ENCODE assay signal across 11 cellular contexts in genomic region chr20:528923-529594, GRCh38. TPM values are rescaled to one million over a fixed set of nuclear protein-coding genes. Genes with fewer than 3 reads are reported as not detected.
DNase-seq lines count a peak whose midpoint lies in the region; ATAC-seq and TF ChIP-seq lines count a peak whose summit lies in the region.
"Had no signal": no experiment of that assay in that cellular context is flagged by ENCODE, and none has a peak within 500 bp of the region (broad histone marks: within the 10 kb centered on the region; RNA-seq: fewer than 3 reads in every experiment).

No MANE protein-coding gene starts in this region.

- H3K27me3 Mint-ChIP-seq in WTC11 (ENCODE audit: low read depth): no peaks in the 10 kb centered on the region
- H3K27me3 Mint-ChIP-seq: activated naive CD4-positive, alpha-beta T cell treated with anti-CD3 and anti-CD28 coated beads, Interleukin-2, amount 10 ng/mL, durations not matched to agents 7 days and 5 days had no signal

- peaks cover 28% of the 10 kb centered on the region for H3K4me1 Mint-ChIP-seq in WTC11

- no peaks in the 10 kb centered on the region for H3K27me3 ChIP-seq in AG04450 (ENCODE audit: control insufficient read depth, insufficient read depth, low read length)
- H3K27me3 ChIP-seq: neutrophil had no signal

- no peak for TF ChIP-seq CTCF in AG04450 (IDR thresholded peaks at IDR 0.05; ENCODE audit: low read depth, low read length)
- no peak for TF ChIP-seq CTCF in WTC11 (IDR thresholded peaks at IDR 0.05)
- TF ChIP-seq CTCF in lower leg skin (IDR thresholded peaks at IDR 0.05): no peak

- CTCF ChIA-PET in AG04450 (lab: Charles Lee) (no interaction called here), WTC11 (lab: Charles Lee) (no interaction called here)

- WGBS in lower leg skin, 2 donors: 97 to 98% methylated on average over 7 of the region's 7 CpGs

- no peak for TF ChIP-seq POLR2A in lower leg skin (IDR thresholded peaks at IDR 0.05)

- H3K27ac Mint-ChIP-seq in WTC11: no peak overlapping the region
- H3K27ac Mint-ChIP-seq: activated naive CD4-positive, alpha-beta T cell treated with anti-CD3 and anti-CD28 coated beads, Interleukin-2, amount 10 ng/mL, durations not matched to agents 7 days and 5 days had no signal

- H3K9me3 Mint-ChIP-seq in WTC11: peaks cover 8% of the 10 kb centered on the region; the same call in 1 of the 2 replicates

- H3K36me3 Mint-ChIP-seq in WTC11: peaks cover 23% of the 10 kb centered on the region

- peaks cover 5% of the 10 kb centered on the region for H3K9me3 ChIP-seq in AG04450 (ENCODE audit: control insufficient read depth, insufficient read depth, low read length)
- H3K9me3 ChIP-seq: neutrophil had no signal

- no peak overlapping the region for H3K4me3 Mint-ChIP-seq in WTC11
- H3K4me3 Mint-ChIP-seq: activated naive CD4-positive, alpha-beta T cell treated with anti-CD3 and anti-CD28 coated beads, Interleukin-2, amount 10 ng/mL, durations not matched to agents 7 days and 5 days had no signal

- DNase-seq in AG04450 (ENCODE audit: low read depth, low spot score) (peak; percentile 51), H4 (ENCODE audit: low spot score) (peak; percentile 17), WTC11 (ENCODE audit: low spot score) (no peak), iris pigment epithelial cell (ENCODE audit: low read depth) (peak; percentile 90), NCI-H2227 (lab: John Stamatoyannopoulos, UW; ENCODE audit: unreplicated experiment) (no peak), mucosa of gallbladder (ENCODE audit: low spot score) (no peak), lower leg skin (ENCODE audit: low spot score in 2 of 2) (no peak), GM19240 (ENCODE audit: insufficient read length, low spot score) (no peak)
- DNase-seq: activated naive CD4-positive, alpha-beta T cell treated with anti-CD3 and anti-CD28 coated beads, Interleukin-2, amount 10 ng/mL, durations not matched to agents 7 days and 5 days; NCI-H1930 had no signal

- H3K4me3 ChIP-seq in AG04450 (ENCODE audit: low read depth, low read length): no peak overlapping the region
- no peak overlapping the region for H3K4me3 ChIP-seq in lower leg skin (ENCODE audit: low read depth, poor library complexity, severe bottlenecking)

- H3K27ac ChIP-seq in AG04450 (ENCODE audit: low read depth, low read length): peak overlapping the region; percentile 69
- H3K27ac ChIP-seq: neutrophil had no signal

- POLR2A ChIA-PET in AG04450 (lab: Yijun Ruan, JAX): no interaction called here
- POLR2A ChIA-PET in WTC11 (lab: Charles Lee): no interaction called here

- no peak for ATAC-seq in WTC11

- intact Hi-C loops in lower leg skin (cut with DNase I; ENCODE audit: low total_unique reads): no loop called here

TF ChIP-seq in WTC11, 78 proteins besides CTCF, POLR2A, EP300 and RAD21:
- TF ChIP-seq SMAD3 (CRISPR knock-in tag; IDR thresholded peaks at IDR 0.05; ENCODE audit: borderline replicate concordance) (no peak), GABPB1 (CRISPR knock-in tag; IDR thresholded peaks at IDR 0.05) (peak; percentile 97)
TF ChIP-seq in WTC11: peak in this region for 1.

RNA-seq across cellular contexts. Expression of gene CSNK2A1, which starts 14.5 kb away (rescaled TPM):
- polyA plus RNA-seq in AG04450 (2011; rRNA removed): 110 and 136 TPM in 2 replicates
- polyA minus RNA-seq in AG04450 (2011; rRNA and poly(A)+ RNA removed): 150 and 160 TPM in 2 replicates
- 161 and 197 TPM in 2 replicates for total RNA-seq in H4 (2014; rRNA removed; shearing (Covaris generic))
- total RNA-seq in WTC11 (2021) (235 to 244 TPM (median 236 TPM) in 3 replicates), mucosa of gallbladder (91.6 TPM), lower leg skin (10 to 100 TPM; 86.0 to 96.7 (median 90.3) TPM)

Comparison
In these comparisons a context has a peak if more than half of its experiments do, and no peak if none do; other contexts are left out.
1. DNase-seq: peak in AG04450 (single experiment), H4 (single experiment) and iris pigment epithelial cell (single experiment); none in WTC11 (single experiment), NCI-H2227 (single experiment), mucosa of gallbladder (single experiment), lower leg skin (0 of 2) and GM19240 (single experiment).